In genomic region chr17:81509687-81510523, GRCh38 we compare ENCODE assay signal across 8 cellular contexts. TPM values are rescaled to one million over a fixed set of nuclear protein-coding genes. Genes with fewer than 3 reads are reported as not detected.
DNase-seq lines count a peak whose midpoint lies in the region; ATAC-seq and TF ChIP-seq lines count a peak whose summit lies in the region.

No MANE protein-coding gene starts in this region.

- H3K9me3 ChIP-seq in esophagus squamous epithelium, result no peaks in the 10 kb centered on the region

- 3 to 10% methylated on average over 17 to 18 of the region's 19 CpGs for WGBS in esophagus squamous epithelium, 2 donors

- peak overlapping the region; percentile 91 for H3K27ac Mint-ChIP-seq in WTC11

- H3K4me3 ChIP-seq in esophagus squamous epithelium, result peak overlapping the region; percentile 91 to 99 (median 97)

- POLR2A ChIA-PET in WTC11 (lab: Charles Lee), result interaction anchor here (1.0 to 3.0 kb wide), 2 partner anchors 19 to 69 kb away, joined by 4 to 38 read pairs; no protein-coding TSS in a partner anchor

- peaks cover 4% of the 10 kb centered on the region; the same call in 1 of the 2 replicates for H3K9me3 Mint-ChIP-seq in WTC11

- peaks cover 38% of the 10 kb centered on the region for H3K36me3 Mint-ChIP-seq in WTC11

- H3K4me1 ChIP-seq in esophagus squamous epithelium, result peaks cover 14 to 51% (median 16%) of the 10 kb centered on the region in 3 donors

- H3K4me1 Mint-ChIP-seq in WTC11, result peaks cover 28% of the 10 kb centered on the region

- peaks cover 10% of the 10 kb centered on the region for H3K27me3 Mint-ChIP-seq in WTC11 (ENCODE audit: low read depth)

- CTCF ChIA-PET in WTC11 (lab: Charles Lee), result interaction anchor here (1.6 to 4.1 kb wide), 4 partner anchors 9 to 69 kb away, joined by 8 to 22 read pairs (median 14); no protein-coding TSS in a partner anchor

- intact Hi-C loops in esophagus squamous epithelium (cut with DNase I), result loop anchor here (5.0 kb wide), 1 partner anchor 113 kb away; the partner anchor contains the start of gene BAHCC1

- TF ChIP-seq CTCF in WTC11 (IDR thresholded peaks at IDR 0.05), result no peak
- no peak for TF ChIP-seq CTCF in esophagus squamous epithelium (IDR thresholded peaks at IDR 0.05)

- TF ChIP-seq POLR2A in esophagus squamous epithelium (IDR thresholded peaks at IDR 0.05), result peak in 1 of 4 donors; percentile 11

- H3K27ac ChIP-seq in esophagus squamous epithelium, result peak overlapping the region; percentile 97 to 100 (median 100)

- H3K27me3 ChIP-seq in esophagus squamous epithelium, result no peaks in the 10 kb centered on the region

- DNase-seq in SIG-M5 treated with dmso at 0.1 percent for 504 hours (lab: John Stamatoyannopoulos, UW; ENCODE audit: unreplicated experiment) (peak; percentile 67), SIG-M5 (lab: John Stamatoyannopoulos, UW) (no peak), WTC11 (ENCODE audit: low spot score) (no peak), esophagus squamous epithelium (lab: John Stamatoyannopoulos, UW) (no peak), pons (ENCODE audit: low spot score) (peak; percentile 37), NCI-H345 treated with DMSO at 0.1 percent for 48 hours (lab: John Stamatoyannopoulos, UW; ENCODE audit: unreplicated experiment) (no peak), amniotic stem cell (lab: John Stamatoyannopoulos, UW) (no peak)

- no peak for ATAC-seq in WTC11
- no peak for ATAC-seq in GM21619 (IDR thresholded peaks at IDR 0.05; ENCODE audit: unreplicated experiment)

- peak overlapping the region; percentile 99 for H3K4me3 Mint-ChIP-seq in WTC11

- H3K36me3 ChIP-seq in esophagus squamous epithelium, result peaks cover 15 to 41% (median 28%) of the 10 kb centered on the region in 3 donors

TF ChIP-seq in WTC11, 78 proteins besides CTCF, POLR2A, EP300 and RAD21:
- TF ChIP-seq ZNF671 (CRISPR knock-in tag; IDR thresholded peaks at IDR 0.05) (peak; percentile 27; the same call in 1 of the 2 replicates), NR1H2 (CRISPR knock-in tag; IDR thresholded peaks at IDR 0.05) (no peak), ERG (CRISPR knock-in tag; IDR thresholded peaks at IDR 0.05) (peak; percentile 42; the same call in 1 of the 2 replicates)

RNA-seq across cellular contexts. Expression of gene ACTG1, which starts 2.7 kb away (rescaled TPM):
- total RNA-seq in WTC11 (2021) (3,338 to 3,455 TPM (median 3,348 TPM) in 3 replicates), esophagus squamous epithelium (1,000 to 10,000 TPM; 3,349 to 6,664 (median 4,433) TPM)

RNA-seq across cellular contexts. Expression of gene FSCN2, which starts 18.3 kb away (rescaled TPM):
- total RNA-seq in WTC11 (2021) (0.31 to 0.89 TPM (median 0.46 TPM) in 3 replicates), esophagus squamous epithelium (1 to 10 TPM in 3 of 4 donors, not detected in 1; 1.1 to 2.3 (median 1.8) TPM)

RNA-seq across cellular contexts. Expression of gene FAAP100, which starts 42.2 kb away (rescaled TPM):
- total RNA-seq in WTC11 (2021), result 44.7 to 54.7 TPM (median 47.8 TPM) in 3 replicates
- total RNA-seq in esophagus squamous epithelium, result 10 to 100 TPM; 17.3 to 32.2 (median 26.1) TPM

Comparison
In these comparisons a context has a peak if more than half of its experiments do, and no peak if none do; other contexts are left out.
1. DNase-seq: peak in SIG-M5 treated with dmso at 0.1 percent for 504 hours (single experiment) and pons (single experiment); none in SIG-M5 (single experiment), WTC11 (single experiment), esophagus squamous epithelium (single experiment), NCI-H345 treated with DMSO at 0.1 percent for 48 hours (single experiment) and amniotic stem cell (single experiment).